In genomic region chr6:26538572-26538902, GRCh38 we compare ENCODE assay signal across 8 cellular contexts.
DNase-seq lines count a peak whose midpoint lies in the region; ATAC-seq and TF ChIP-seq lines count a peak whose summit lies in the region.

No MANE protein-coding gene starts in this region.

- peak overlapping the region; percentile 98 for H3K27ac Mint-ChIP-seq in activated T-cell treated with anti-CD3 and anti-CD28 coated beads, Interleukin-2, amount 50 U/mL, for 24 hours

- peak overlapping the region; percentile 91 for H3K4me3 ChIP-seq in SK-N-MC
- H3K4me3 ChIP-seq in fibroblast of mammary gland (ENCODE audit: control insufficient read depth, low read depth, low read length) = peak overlapping the region; percentile 92

- peaks cover 64% of the 10 kb centered on the region for H3K4me1 Mint-ChIP-seq in activated T-cell treated with anti-CD3 and anti-CD28 coated beads, Interleukin-2, amount 50 U/mL, for 24 hours (ENCODE audit: low read depth)

- TF ChIP-seq CTCF in fibroblast of mammary gland (conservative IDR thresholded peaks at IDR 0.05; ENCODE audit: control insufficient read depth, insufficient read depth, low read depth, low read length) = no peak

- no peaks in the 10 kb centered on the region for H3K27me3 Mint-ChIP-seq in activated T-cell treated with anti-CD3 and anti-CD28 coated beads, Interleukin-2, amount 50 U/mL, for 24 hours

- peak overlapping the region; percentile 89 for H3K4me3 Mint-ChIP-seq in activated T-cell treated with anti-CD3 and anti-CD28 coated beads, Interleukin-2, amount 50 U/mL, for 24 hours

- DNase-seq in activated T-cell treated with anti-CD3 and anti-CD28 coated beads, Interleukin-2, amount 50 U/mL, for 24 hours = no peak
- no peak for DNase-seq in activated T-cell treated with anti-CD3 and anti-CD28 coated beads, Interleukin-2, amount 50 U/mL, for 48 hours
- no peak for DNase-seq in SK-N-MC (ENCODE audit: low read depth, low spot score)
- DNase-seq in fibroblast of mammary gland (ENCODE audit: low read depth) = no peak
- DNase-seq in pons (ENCODE audit: low spot score) = peak; percentile 25
- DNase-seq in activated gamma-delta T cell (lab: John Stamatoyannopoulos, UW) = no peak

- H3K27ac ChIP-seq in SK-N-MC = peak overlapping the region; percentile 97

- H3K9me3 Mint-ChIP-seq in activated T-cell treated with anti-CD3 and anti-CD28 coated beads, Interleukin-2, amount 50 U/mL, for 24 hours = no peaks in the 10 kb centered on the region

- peaks cover 55% of the 10 kb centered on the region for H3K36me3 Mint-ChIP-seq in activated T-cell treated with anti-CD3 and anti-CD28 coated beads, Interleukin-2, amount 50 U/mL, for 24 hours (ENCODE audit: low read depth)

- no peaks in the 10 kb centered on the region for H3K9me3 ChIP-seq in SK-N-MC (ENCODE audit: low read depth, low read length)

- ATAC-seq in GM18861 (IDR thresholded peaks at IDR 0.05; ENCODE audit: unreplicated experiment) (no peak), GM21423 (IDR thresholded peaks at IDR 0.05; ENCODE audit: unreplicated experiment) (no peak)

- peak overlapping the region; percentile 93 for H3K9ac ChIP-seq in SK-N-MC (ENCODE audit: insufficient read length)

- peaks cover 8% of the 10 kb centered on the region for H3K36me3 ChIP-seq in SK-N-MC (ENCODE audit: insufficient read depth, low read length)
